Comparison of ENCODE assay signal across 20 cellular contexts in the genomic region with DNA sequence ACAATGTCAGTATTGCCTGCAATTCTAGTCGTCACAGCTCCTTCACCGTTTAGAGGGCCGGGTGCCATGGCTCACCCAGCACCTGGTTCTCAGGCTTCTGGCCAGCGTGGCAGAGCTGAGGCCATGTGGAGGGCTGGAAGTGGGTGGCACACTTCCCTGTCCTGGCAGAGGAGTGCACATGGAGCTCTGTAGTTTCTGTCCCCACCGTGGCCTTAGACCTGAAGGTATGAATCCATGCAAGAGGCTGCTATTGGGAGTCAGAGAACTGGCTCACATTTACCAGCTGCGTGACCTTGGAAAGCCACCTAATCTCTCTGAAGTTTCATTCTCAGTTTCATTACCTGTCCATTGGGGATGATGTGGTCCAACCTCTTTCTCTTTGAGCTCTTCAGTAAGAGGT. TPM values are rescaled to one million over a fixed set of nuclear protein-coding genes. Genes with fewer than 3 reads are reported as not detected.
DNase-seq lines count a peak whose midpoint lies in the region; ATAC-seq lines count a peak whose summit lies in the region.
"Had no signal": no experiment of that assay in that cellular context is flagged by ENCODE, and none has a peak within 500 bp of the region (broad histone marks: within the 10 kb centered on the region; RNA-seq: fewer than 3 reads in every experiment).

No MANE protein-coding gene starts in this region.

- H3K36me3 ChIP-seq in mesenchymal stem cell (ENCODE audit: control insufficient read depth in 1 of 2, insufficient read depth in 2 of 2, low read depth in 1 of 2, low read length in 2 of 2): no peaks in the 10 kb centered on the region
- H3K36me3 ChIP-seq: left lung, pancreas had no signal

- H2BK5ac ChIP-seq in mesenchymal stem cell (ENCODE audit: low read depth, low read length, poor library complexity, severe bottlenecking): no peak overlapping the region

- H3K23ac ChIP-seq in mesenchymal stem cell (ENCODE audit: low read length in 2 of 2): no peak overlapping the region

- H3K4me2 ChIP-seq in mesenchymal stem cell (ENCODE audit: low read length, poor library complexity, severe bottlenecking): no peak overlapping the region

- no peaks in the 10 kb centered on the region for H3K9me3 ChIP-seq in mesenchymal stem cell (ENCODE audit: control insufficient read depth, low read length)
- H3K9me3 ChIP-seq: left lung, pancreas had no signal

- H4K8ac ChIP-seq in mesenchymal stem cell (ENCODE audit: low read length): no peak overlapping the region

- H3K4me3 ChIP-seq in mesenchymal stem cell (ENCODE audit: insufficient read depth in 1 of 2, low read depth in 1 of 2, low read length in 2 of 2): no peak overlapping the region
- H3K4me3 ChIP-seq: left lung, pancreas, skin epidermis had no signal

- no peak overlapping the region for H3K27ac ChIP-seq in mesenchymal stem cell (ENCODE audit: low read length, poor library complexity, severe bottlenecking)
- H3K27ac ChIP-seq: foreskin keratinocyte, left lung, pancreas, RWPE1, skin epidermis had no signal

- no peak overlapping the region for H2BK15ac ChIP-seq in mesenchymal stem cell (ENCODE audit: low read depth, poor library complexity, severe bottlenecking)

- no peak overlapping the region for H3K18ac ChIP-seq in mesenchymal stem cell (ENCODE audit: low read depth in 1 of 2, low read length in 2 of 2)

- WGBS in mesenchymal stem cell: 84% methylated on average over 5 of the region's 6 CpGs

- ATAC-seq in GM18498 (IDR thresholded peaks at IDR 0.05; ENCODE audit: unreplicated experiment) (peak; percentile 81), GM19452 (IDR thresholded peaks at IDR 0.05; ENCODE audit: unreplicated experiment) (peak; percentile 88), HG02852 (IDR thresholded peaks at IDR 0.05; ENCODE audit: unreplicated experiment) (peak; percentile 70), HG03521 (IDR thresholded peaks at IDR 0.05; ENCODE audit: unreplicated experiment) (peak; percentile 61)
- ATAC-seq: foreskin keratinocyte, left lung, pancreas had no signal

- no peak overlapping the region for H2BK120ac ChIP-seq in mesenchymal stem cell (ENCODE audit: low read depth, low read length)

- no peak overlapping the region for H3K4ac ChIP-seq in mesenchymal stem cell (ENCODE audit: low read depth in 1 of 2, low read length in 2 of 2)

- H4K91ac ChIP-seq in mesenchymal stem cell (ENCODE audit: low read length): no peak overlapping the region

- no peak overlapping the region for H2BK12ac ChIP-seq in mesenchymal stem cell (ENCODE audit: low read length in 2 of 2)

- DNase-seq in mesenchymal stem cell (no peak), AG08395 (ENCODE audit: low spot score) (no peak), KG1 (lab: John Stamatoyannopoulos, UW) (no peak)
- no peak for DNase-seq in stimulated activated CD4-positive, alpha-beta T cell treated with anti-CD3 and anti-CD28 coated beads, Interleukin-2, amount 100 ng/mL, for 24 hours
- DNase-seq: activated B cell treated with CpG ODN at 0.5 μM for 24 hours; aorta; CD8-positive, alpha-beta memory T cell; foreskin keratinocyte; H9; NCI-H1105; NCI-H2171; pancreas; stimulated activated naive CD4-positive, alpha-beta T cell treated with Interleukin-2 at 50 U/mL for 16 hours had no signal

- H2AK5ac ChIP-seq in mesenchymal stem cell (ENCODE audit: low read length, severe bottlenecking): no peak overlapping the region

- no peak overlapping the region for H2AFZ ChIP-seq in mesenchymal stem cell (ENCODE audit: low read depth, low read length)

- H3K27me3 ChIP-seq in mesenchymal stem cell (ENCODE audit: control insufficient read depth in 1 of 2, insufficient read depth in 1 of 2, low read length in 2 of 2): no peaks in the 10 kb centered on the region
- H3K27me3 ChIP-seq: foreskin keratinocyte, left lung, pancreas had no signal

- no peak overlapping the region for H3K9ac ChIP-seq in mesenchymal stem cell (ENCODE audit: low read length)

- H3K14ac ChIP-seq in mesenchymal stem cell (ENCODE audit: low read length in 2 of 2): no peak overlapping the region

- peaks cover 8% of the 10 kb centered on the region for H3K79me1 ChIP-seq in mesenchymal stem cell (replicated peaks; ENCODE audit: low read length, poor library complexity, severe bottlenecking)

- peaks cover 3% of the 10 kb centered on the region for H3K4me1 ChIP-seq in mesenchymal stem cell (ENCODE audit: control insufficient read depth, insufficient read depth, low read depth, low read length)
- H3K4me1 ChIP-seq: foreskin keratinocyte, left lung, pancreas had no signal

RNA-seq across cellular contexts. Expression of gene EPHB1, which starts 22.2 kb away (rescaled TPM):
- polyA plus RNA-seq in mesenchymal stem cell (2013, experiment 1 of 2): not detected
- polyA plus RNA-seq in mesenchymal stem cell (2013, experiment 2 of 2): 0.01 TPM
